20 cellular contexts compared by ENCODE assay signal in genomic region chr5:3592298-3592697, GRCh38. TPM values are rescaled to one million over a fixed set of nuclear protein-coding genes. Genes with fewer than 3 reads are reported as not detected.
A peak's percentile ranks its signal among the peaks of the same experiment; 100 is the strongest.
DNase-seq lines count a peak whose midpoint lies in the region; ATAC-seq, FAIRE-seq and TF ChIP-seq lines count a peak whose summit lies in the region.
"Had no signal": no experiment of that assay in that cellular context is flagged by ENCODE, and none has a peak within 500 bp of the region (broad histone marks: within the 10 kb centered on the region; RNA-seq: fewer than 3 reads in every experiment).

No MANE protein-coding gene starts in this region.

- H3K4me3 ChIP-seq in SK-N-SH (ENCODE audit: low read depth in 2 of 2, low read length in 1 of 2): no peak overlapping the region
- H3K4me3 ChIP-seq in endodermal cell (ENCODE audit: low read length): no peak overlapping the region
- H3K4me3 ChIP-seq in mesendoderm (ENCODE audit: low read length): no peak overlapping the region
- H3K4me3 ChIP-seq in small intestine (ENCODE audit: low read depth in 1 of 2, low read length in 2 of 2): no peak overlapping the region

- H3K23ac ChIP-seq in mesendoderm (ENCODE audit: low read length): no peak overlapping the region

- H3K79me2 ChIP-seq in SK-N-SH (ENCODE audit: insufficient read depth) (no peaks in the 10 kb centered on the region), mesendoderm (ENCODE audit: control insufficient read depth, insufficient read depth, low read length) (no peaks in the 10 kb centered on the region)

- H4K5ac ChIP-seq in mesendoderm (ENCODE audit: low read length): no peak overlapping the region

- no peak overlapping the region for H3K27ac Mint-ChIP-seq in endodermal cell
- H3K27ac Mint-ChIP-seq: CD14-positive monocyte had no signal

- TF ChIP-seq RAD21 in SK-N-SH (IDR thresholded peaks at IDR 0.05; ENCODE audit: low read length): no peak

- 18% methylated on average over 19 of the region's 22 CpGs for WGBS in SK-N-SH (ENCODE audit: low lambda C conversion rate)
- WGBS in endodermal cell (ENCODE audit: insufficient coverage in 1 of 2, insufficient read length in 1 of 2), 2 experiments: 12 to 16% methylated on average over 8 to 22 of the region's 22 CpGs
- WGBS in mesendoderm (ENCODE audit: extremely low coverage, insufficient coverage, low lambda C conversion rate): no CpG with 5 or more reads among the region's 22 CpGs
- WGBS in small intestine, 3 donors: 7 to 12% (median 12%) methylated on average over 22 of the region's 22 CpGs

- H3K27ac ChIP-seq in SK-N-SH (ENCODE audit: low read depth in 2 of 2, low read length in 1 of 2): no peak overlapping the region
- no peak overlapping the region for H3K27ac ChIP-seq in endodermal cell (ENCODE audit: low read depth, low read length)
- no peak overlapping the region for H3K27ac ChIP-seq in mesendoderm (ENCODE audit: low read depth, low read length)
- no peak overlapping the region for H3K27ac ChIP-seq in small intestine (ENCODE audit: low read depth in 1 of 2, low read length in 1 of 2)
- H3K27ac ChIP-seq: 22Rv1, RWPE1 had no signal

- H3K9ac ChIP-seq in SK-N-SH: no peak overlapping the region
- H3K9ac ChIP-seq in endodermal cell (ENCODE audit: extremely low read depth, low read length, poor library complexity, severe bottlenecking): no peak overlapping the region
- H3K9ac ChIP-seq in mesendoderm (ENCODE audit: low read length): no peak overlapping the region

- no peak overlapping the region for H2AK5ac ChIP-seq in mesendoderm (ENCODE audit: low read length)

- H3K56ac ChIP-seq in mesendoderm (ENCODE audit: low read length): no peak overlapping the region

- no peak overlapping the region for H2AFZ ChIP-seq in SK-N-SH (ENCODE audit: low read depth)

- H3K4me3 Mint-ChIP-seq in endodermal cell: no peak overlapping the region

- no peak overlapping the region for H2BK15ac ChIP-seq in mesendoderm (replicated peaks; ENCODE audit: low read depth)

- CTCF ChIA-PET in SK-N-SH (lab: Yijun Ruan, JAX): interaction anchor here (2.1 kb wide), 1 partner anchor 11 kb away, joined by 12 read pairs; no protein-coding TSS in a partner anchor

- H3K4ac ChIP-seq in mesendoderm (ENCODE audit: low read depth, low read length): no peak overlapping the region

- TF ChIP-seq EP300 in SK-N-SH (IDR thresholded peaks at IDR 0.05; ENCODE audit: borderline replicate concordance in 1 of 2, low read depth in 1 of 2, low read length in 1 of 2): no peak

- H3K27me3 ChIP-seq in SK-N-SH (ENCODE audit: insufficient read depth): peaks cover 70% of the 10 kb centered on the region
- H3K27me3 ChIP-seq in endodermal cell (ENCODE audit: control insufficient read depth, insufficient read depth, low read length, poor library complexity, severe bottlenecking): peaks cover 94% of the 10 kb centered on the region
- peaks cover 63% of the 10 kb centered on the region for H3K27me3 ChIP-seq in mesendoderm (ENCODE audit: insufficient read depth, low read length, poor library complexity)
- H3K27me3 ChIP-seq in small intestine (ENCODE audit: control insufficient read depth in 2 of 2, insufficient read depth in 2 of 2, low read length in 2 of 2): peaks cover 40 to 50% of the 10 kb centered on the region in 2 donors

- DNase-seq in SK-N-SH: peak; percentile 24
- peak; percentile 82 for DNase-seq in endodermal cell
- DNase-seq in mesendoderm: peak; percentile 58
- no peak for DNase-seq in NCI-H1694 (lab: John Stamatoyannopoulos, UW)
- no peak for DNase-seq in small intestine
- DNase-seq in NCI-H524 (lab: John Stamatoyannopoulos, UW): no peak
- DNase-seq: DMS79 treated with DMSO at 0.1 percent for 48 hours, GDM1, IMR-90, NCI-H1417, NCI-H187 treated with DMSO at 0.1 percent for 48 hours, NCI-H226, NCI-H524 treated with DMSO at 0.1 percent for 48 hours, PC-3 had no signal

- H4K8ac ChIP-seq in mesendoderm (ENCODE audit: low read depth, low read length): no peak overlapping the region

- H3K4me1 Mint-ChIP-seq in endodermal cell: peaks cover 12% of the 10 kb centered on the region
- H3K4me1 Mint-ChIP-seq: CD14-positive monocyte had no signal

- H3K9me2 ChIP-seq in SK-N-SH: no peaks in the 10 kb centered on the region

- FAIRE-seq in small intestine (lab: Jason Lieb, UNC): no peak

- POLR2A ChIA-PET in SK-N-SH (lab: Yijun Ruan, JAX): no interaction called here

- H3K4me1 ChIP-seq in SK-N-SH (ENCODE audit: control insufficient read depth in 1 of 2, insufficient read depth in 2 of 2, low read depth in 1 of 2, low read length in 1 of 2) (no peaks in the 10 kb centered on the region), endodermal cell (ENCODE audit: control insufficient read depth, insufficient read depth, low read length) (no peaks in the 10 kb centered on the region), mesendoderm (ENCODE audit: control insufficient read depth, low read depth, low read length) (peaks cover 2% of the 10 kb centered on the region), small intestine (ENCODE audit: control insufficient read depth in 2 of 2, insufficient read depth in 1 of 2, low read depth in 1 of 2, low read length in 1 of 2) (no peaks in the 10 kb centered on the region)

- H3K9me3 ChIP-seq in SK-N-SH: no peaks in the 10 kb centered on the region
- no peaks in the 10 kb centered on the region for H3K9me3 ChIP-seq in endodermal cell (ENCODE audit: control insufficient read depth, low read length)
- H3K9me3 ChIP-seq in small intestine (ENCODE audit: control insufficient read depth, low read depth): no peaks in the 10 kb centered on the region

- TF ChIP-seq CTCF in SK-N-SH (IDR thresholded peaks at IDR 0.05) (no peak), endodermal cell (conservative IDR thresholded peaks at IDR 0.05) (peak; percentile 52)

- no peak for ATAC-seq in SK-N-SH treated with all-trans-retinoic acid at 6 μM for 48 hours
- ATAC-seq in GM19395 (IDR thresholded peaks at IDR 0.05; ENCODE audit: unreplicated experiment): no peak
- ATAC-seq: PC-3 had no signal

- H3K27me3 Mint-ChIP-seq in endodermal cell (ENCODE audit: insufficient read depth): peaks cover 93% of the 10 kb centered on the region

- no peaks in the 10 kb centered on the region for H3K79me1 ChIP-seq in mesendoderm (ENCODE audit: low read length)

- no peaks in the 10 kb centered on the region for H3K36me3 Mint-ChIP-seq in endodermal cell (ENCODE audit: low read depth)

- H2BK120ac ChIP-seq in mesendoderm (ENCODE audit: low read depth, low read length): no peak overlapping the region

- no peaks in the 10 kb centered on the region for H3K9me3 Mint-ChIP-seq in endodermal cell

- H3K36me3 ChIP-seq in SK-N-SH (replicated peaks in 1 of 2; ENCODE audit: control insufficient read depth in 1 of 2, insufficient read depth in 2 of 2, low read length in 1 of 2): no peaks in the 10 kb centered on the region
- no peaks in the 10 kb centered on the region for H3K36me3 ChIP-seq in endodermal cell (ENCODE audit: control insufficient read depth, insufficient read depth, low read length)
- H3K36me3 ChIP-seq in mesendoderm (ENCODE audit: control insufficient read depth, insufficient read depth, low read length): no peaks in the 10 kb centered on the region
- no peaks in the 10 kb centered on the region for H3K36me3 ChIP-seq in small intestine (ENCODE audit: control insufficient read depth in 2 of 2, insufficient read depth in 2 of 2, low read length in 2 of 2)

- no peak overlapping the region for H3K18ac ChIP-seq in mesendoderm (ENCODE audit: low read length)

- H2BK5ac ChIP-seq in mesendoderm (ENCODE audit: low read length): no peak overlapping the region

- H4K20me1 ChIP-seq in SK-N-SH (ENCODE audit: insufficient read depth): no peaks in the 10 kb centered on the region

- H3K4me2 ChIP-seq in SK-N-SH: no peak overlapping the region
- H3K4me2 ChIP-seq in mesendoderm (ENCODE audit: low read length): no peak overlapping the region

- no peaks in the 10 kb centered on the region for H3F3A ChIP-seq in SK-N-SH (replicated peaks; ENCODE audit: insufficient read depth)

TF ChIP-seq in SK-N-SH, 30 proteins besides CTCF, POLR2A, EP300 and RAD21:
- TF ChIP-seq GATA2 (CRISPR knock-in tag; IDR thresholded peaks at IDR 0.05): no peak

TF ChIP-seq in SK-N-SH treated with all-trans-retinoic acid at 6 μM for 48 hours, 23 proteins besides CTCF, POLR2A, EP300 and RAD21:
- TF ChIP-seq ESRRG (CRISPR knock-in tag; IDR thresholded peaks at IDR 0.05): no peak

RNA-seq across cellular contexts. Expression of gene IRX1, which starts 3.3 kb away (rescaled TPM):
- polyA plus RNA-seq in SK-N-SH (2012; rRNA removed) (not detected in 2 replicates), small intestine (not detected)
- not detected in 2 replicates for polyA plus RNA-seq in SK-N-SH (2012; cell fraction: cytosol; rRNA removed)
- not detected in 2 replicates for polyA plus RNA-seq in SK-N-SH (2012; cell fraction: nucleus; rRNA removed)
- 1 to 10 TPM; 1.9 to 7.6 TPM for total RNA-seq in endodermal cell
- 50.3 TPM for polyA plus RNA-seq in endodermal cell (2013, experiment 1 of 2)
- 45.6 TPM for polyA plus RNA-seq in endodermal cell (2013, experiment 2 of 2)
- 0.38 TPM for polyA plus RNA-seq in mesendoderm (2013, experiment 1 of 2)
- 0.52 TPM for polyA plus RNA-seq in mesendoderm (2013, experiment 2 of 2)
- total RNA-seq: IMR-90, PC-3 had no signal
- polyA plus RNA-seq: AG04450, CD14-positive monocyte, IMR-90 had no signal

Comparison
In these comparisons a context has a peak if more than half of its experiments do, and no peak if none do; other contexts are left out.
1. DNase-seq: peak in SK-N-SH (single experiment), endodermal cell (single experiment) and mesendoderm (single experiment); none in NCI-H1694 (single experiment), small intestine (single experiment) and NCI-H524 (0 of 2).